Comparison of ENCODE assay signal across 8 cellular contexts in genomic region chr1:172533511-172534116, GRCh38. TPM values are rescaled to one million over a fixed set of nuclear protein-coding genes. Genes with fewer than 3 reads are reported as not detected.
A peak's percentile ranks its signal among the peaks of the same experiment; 100 is the strongest.
DNase-seq lines count a peak whose midpoint lies in the region; ATAC-seq, FAIRE-seq and TF ChIP-seq lines count a peak whose summit lies in the region.

No MANE protein-coding gene starts in this region.

- TF ChIP-seq POLR2A in prostate gland (IDR thresholded peaks at IDR 0.05): no peak

- H3K9me3 ChIP-seq in prostate gland: no peaks in the 10 kb centered on the region

- no peaks in the 10 kb centered on the region for H3K27me3 ChIP-seq in prostate gland (replicated peaks; ENCODE audit: insufficient read depth)

- WGBS in prostate gland: under 1% methylated on average over 23 of the region's 23 CpGs

- no peak for FAIRE-seq in RCC 7860 (lab: Jason Lieb, UNC)

- peak; percentile 21 for ATAC-seq in HG02884 (IDR thresholded peaks at IDR 0.05; ENCODE audit: unreplicated experiment)

- H3K36me3 ChIP-seq in prostate gland: no peaks in the 10 kb centered on the region

- peak overlapping the region; percentile 98 to 99 for H3K27ac ChIP-seq in prostate gland

- no peak for TF ChIP-seq CTCF in prostate gland (IDR thresholded peaks at IDR 0.05)

- DNase-seq in NCI-H1105 treated with DMSO at 0.1 percent for 48 hours (lab: John Stamatoyannopoulos, UW): peak; percentile 61
- DNase-seq in NCI-H1105 (lab: John Stamatoyannopoulos, UW): no peak
- peak; percentile 40 for DNase-seq in NOMO-1 treated with DMSO at 0.1 percent for 48 hours (lab: John Stamatoyannopoulos, UW; ENCODE audit: unreplicated experiment)
- DNase-seq in activated naive CD4-positive, alpha-beta T cell treated with Interleukin-2 at 50 U/mL for 16 hours: peak; percentile 38
- DNase-seq in head of caudate nucleus: peak in 32 of 42 donors; percentile 4 to 57 (median 28)
- DNase-seq in prostate gland (ENCODE audit: low spot score): peak; percentile 44
- no peak for DNase-seq in RCC 7860 (ENCODE audit: low spot score)

- H3K4me3 ChIP-seq in prostate gland: peak overlapping the region; percentile 86 to 94

- intact Hi-C loops in head of caudate nucleus (cut with DNase I): loop anchor here (5.0 to 10.0 kb wide), 3 partner anchors 89 to 1049 kb away; partner anchors contain the start of genes PIGC, PRRC2C and VAMP4
- intact Hi-C loops in prostate gland (cut with DNase I): loop anchor here (5.0 to 10.0 kb wide), 2 partner anchors 81 to 941 kb away; partner anchors contain the start of gene PRDX6

- H3K4me1 ChIP-seq in prostate gland (replicated peaks): no peaks in the 10 kb centered on the region

RNA-seq across cellular contexts. Expression of gene SUCO, which starts 0.7 kb away (rescaled TPM):
- total RNA-seq in prostate gland: 10 to 100 TPM; 39.5 to 84.9 TPM

Comparison
In these comparisons a context has a peak if more than half of its experiments do, and no peak if none do; other contexts are left out.
1. DNase-seq: peak in NCI-H1105 treated with DMSO at 0.1 percent for 48 hours (single experiment), NOMO-1 treated with DMSO at 0.1 percent for 48 hours (single experiment), activated naive CD4-positive, alpha-beta T cell treated with Interleukin-2 at 50 U/mL for 16 hours (single experiment), head of caudate nucleus (32 of 42) and prostate gland (single experiment); none in NCI-H1105 (single experiment) and RCC 7860 (single experiment).